ENCODE assay signal across 7 cellular contexts in the genomic region with DNA sequence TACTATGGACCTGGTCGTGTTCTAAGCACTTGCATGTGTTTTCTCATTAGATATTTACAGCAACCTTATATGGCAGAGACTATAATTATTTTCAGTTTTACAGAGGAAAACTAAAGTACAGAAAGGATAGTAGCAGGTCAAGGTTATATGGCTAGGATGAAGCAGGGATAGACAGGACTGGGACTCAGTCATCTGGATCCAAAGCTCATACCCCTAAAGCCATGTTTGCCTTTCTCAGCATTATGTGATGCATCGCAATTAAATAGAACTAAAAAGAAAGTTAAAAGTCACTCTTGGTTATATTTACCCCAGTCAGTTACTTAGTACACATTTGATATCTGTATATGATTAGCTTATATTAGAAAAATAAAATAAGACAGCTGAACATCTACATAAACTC. TPM values are rescaled to one million over a fixed set of nuclear protein-coding genes. Genes with fewer than 3 reads are reported as not detected.
"Had no signal": no experiment of that assay in that cellular context is flagged by ENCODE, and none has a peak within 500 bp of the region (broad histone marks: within the 10 kb centered on the region; RNA-seq: fewer than 3 reads in every experiment).

No MANE protein-coding gene starts in this region.

- FAIRE-seq: H1, H54, K562 had no signal

- DNase-seq: H9, HCEC 1CT, IMR-90 had no signal

- H2AFZ ChIP-seq: GM23338 had no signal

- H3K4me2 ChIP-seq: GM23338 had no signal

- H3K4me3 ChIP-seq: GM23338, K562 had no signal

- ATAC-seq: GM23338, K562 had no signal

RNA-seq across cellular contexts. Expression of a gene that starts 13.3 kb away (rescaled TPM):
- total RNA-seq: K562 had no signal
- polyA plus RNA-seq: K562 had no signal
